Comparison of ENCODE assay signal across 32 cellular contexts in genomic region chr3:182728248-182728647, GRCh38.
"Had no signal": no experiment of that assay in that cellular context is flagged by ENCODE, and none has a peak within 500 bp of the region (broad histone marks: within the 10 kb centered on the region; RNA-seq: fewer than 3 reads in every experiment).

No MANE protein-coding gene starts in this region.

- H3K36me3 Mint-ChIP-seq: activated naive CD8-positive, alpha-beta T cell had no signal

- H3K4me3 ChIP-seq: coronary artery, dorsolateral prefrontal cortex, esophagus muscularis mucosa, gastrocnemius medialis, heart left ventricle had no signal

- ATAC-seq: activated CD4-positive, CD25-positive, alpha-beta regulatory T cell treated with anti-CD3 and anti-CD28 coated beads, Interleukin-2, amount 50 U/mL, for 24 hours; activated CD8-positive, alpha-beta T cell treated with anti-CD3 and anti-CD28 coated beads for 36 hours; activated T-cell treated with anti-CD3 and anti-CD28 coated beads, Interleukin-2, amount 50 U/mL, for 4 hours; activated T-helper 17 cell treated with anti-CD3 and anti-CD28 coated beads, Interleukin-2, amount 50 U/mL, for 72 hours; effector memory CD8-positive, alpha-beta T cell; foreskin keratinocyte; gastrocnemius medialis; heart left ventricle; T-helper 17 cell had no signal

- H3K27me3 Mint-ChIP-seq: activated B cell treated with CpG ODN at 0.5 μM for 24 hours; activated naive CD8-positive, alpha-beta T cell; dendritic cell treated with granulocyte-macrophage colony-stimulating factor and Interleukin-4, amounts not matched to agents 40 ng/mL and 50 ng/mL, for 4 days had no signal

- H3K4me3 Mint-ChIP-seq: activated B cell treated with CpG ODN at 0.5 μM for 24 hours; activated CD8-positive, alpha-beta T cell treated with anti-CD3 and anti-CD28 coated beads for 36 hours; activated naive CD8-positive, alpha-beta T cell; activated T-cell treated with anti-CD3 and anti-CD28 coated beads, Interleukin-2, amount 50 U/mL, for 4 hours; activated T-helper 17 cell treated with anti-CD3 and anti-CD28 coated beads, Interleukin-2, amount 50 U/mL, for 72 hours; central memory CD8-positive, alpha-beta T cell; dendritic cell treated with granulocyte-macrophage colony-stimulating factor and Interleukin-4, amounts not matched to agents 40 ng/mL and 50 ng/mL, for 4 days; effector memory CD8-positive, alpha-beta T cell; T-helper 17 cell; T-helper 2 cell treated with Interferon-gamma antibody and Interleukin-4, amounts not matched to agents 5 μg/mL and 100 μg/mL, for 36 hours had no signal

- DNase-seq: activated B cell treated with CpG ODN at 0.5 μM for 24 hours; activated CD4-positive, alpha-beta T cell treated with anti-CD3 and anti-CD28 coated beads for 48 hours; activated CD4-positive, alpha-beta T cell treated with anti-CD3 and anti-CD28 coated beads, Interleukin-2, amount 50 U/mL, for 1 hour; activated CD4-positive, alpha-beta T cell treated with anti-CD3 and anti-CD28 coated beads, Interleukin-2, amount 50 U/mL, for 48 hours; activated CD8-positive, alpha-beta memory T cell treated with anti-CD3 and anti-CD28 coated beads for 24 hours; activated CD8-positive, alpha-beta T cell treated with anti-CD3 and anti-CD28 coated beads for 36 hours; activated effector memory CD4-positive, alpha-beta T cell treated with Interleukin-2 at 50 U/mL for 16 hours; activated gamma-delta T cell treated with Interleukin-2 at 50 U/mL for 16 hours; activated naive CD4-positive, alpha-beta T cell treated with anti-CD3 and anti-CD28 coated beads, Interleukin-2, amount 50 U/mL, for 16 hours; activated naive CD4-positive, alpha-beta T cell treated with Interleukin-2 at 50 U/mL for 16 hours; activated T-cell treated with anti-CD3 and anti-CD28 coated beads, Interleukin-2, amount 50 U/mL, for 4 hours; amniotic stem cell; anterior cingulate cortex; brain microvascular endothelial cell; dorsolateral prefrontal cortex; effector memory CD8-positive, alpha-beta T cell; foreskin keratinocyte; gastrocnemius medialis; glutamatergic neuron; heart left ventricle; T-helper 1 cell; T-helper 17 cell; T1000; WERI-Rb-1 had no signal

- H3K4me1 Mint-ChIP-seq: activated T-helper 17 cell treated with anti-CD3 and anti-CD28 coated beads, Interleukin-2, amount 50 U/mL, for 72 hours; central memory CD8-positive, alpha-beta T cell had no signal

- H3K27ac ChIP-seq: brain microvascular endothelial cell, coronary artery, dorsolateral prefrontal cortex, esophagus muscularis mucosa, foreskin keratinocyte, gastrocnemius medialis, heart left ventricle, WERI-Rb-1 had no signal

- H3K27ac Mint-ChIP-seq: activated B cell treated with CpG ODN at 0.5 μM for 24 hours; activated CD8-positive, alpha-beta T cell treated with anti-CD3 and anti-CD28 coated beads for 36 hours; activated naive CD8-positive, alpha-beta T cell; activated T-helper 17 cell treated with anti-CD3 and anti-CD28 coated beads, Interleukin-2, amount 50 U/mL, for 72 hours; dendritic cell treated with granulocyte-macrophage colony-stimulating factor and Interleukin-4, amounts not matched to agents 40 ng/mL and 50 ng/mL, for 4 days; effector memory CD8-positive, alpha-beta T cell; T-helper 17 cell; T-helper 2 cell treated with Interferon-gamma antibody and Interleukin-4, amounts not matched to agents 5 μg/mL and 100 μg/mL, for 36 hours had no signal

- H3K9me3 Mint-ChIP-seq: activated B cell treated with CpG ODN at 0.5 μM for 24 hours; activated CD8-positive, alpha-beta T cell treated with anti-CD3 and anti-CD28 coated beads for 36 hours; activated T-cell treated with anti-CD3 and anti-CD28 coated beads, Interleukin-2, amount 50 U/mL, for 4 hours; activated T-helper 17 cell treated with anti-CD3 and anti-CD28 coated beads, Interleukin-2, amount 50 U/mL, for 72 hours; central memory CD8-positive, alpha-beta T cell; dendritic cell treated with granulocyte-macrophage colony-stimulating factor and Interleukin-4, amounts not matched to agents 40 ng/mL and 50 ng/mL, for 4 days; effector memory CD8-positive, alpha-beta T cell; T-helper 2 cell treated with Interferon-gamma antibody and Interleukin-4, amounts not matched to agents 5 μg/mL and 100 μg/mL, for 36 hours had no signal

- H3K9me3 ChIP-seq: esophagus muscularis mucosa, gastrocnemius medialis, heart left ventricle had no signal

- H3K36me3 ChIP-seq: brain microvascular endothelial cell, esophagus muscularis mucosa, gastrocnemius medialis, heart left ventricle, WERI-Rb-1 had no signal
